ENCODE assay signal across 16 cellular contexts in the genomic region with DNA sequence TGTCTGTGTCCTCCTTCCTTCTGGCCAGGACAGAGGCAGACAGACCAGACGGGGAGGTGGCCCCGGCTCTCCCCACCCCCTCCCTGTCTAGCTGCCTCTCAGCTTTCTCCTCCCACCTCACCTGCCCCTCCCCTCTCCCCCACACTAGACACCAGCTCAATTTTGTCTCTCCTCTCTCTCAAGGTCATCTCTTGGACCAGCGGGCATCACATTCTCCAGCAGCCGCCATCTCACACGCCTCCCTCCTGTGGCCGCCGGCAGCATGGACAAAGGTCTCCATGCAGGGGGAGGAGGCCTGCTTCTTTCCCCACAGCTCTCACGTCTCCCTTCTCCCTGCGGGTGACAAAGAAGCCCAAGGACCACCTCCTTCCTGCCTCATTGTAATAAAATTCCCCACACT. TPM values are rescaled to one million over a fixed set of nuclear protein-coding genes. Genes with fewer than 3 reads are reported as not detected.
A peak's percentile ranks its signal among the peaks of the same experiment; 100 is the strongest.
DNase-seq lines count a peak whose midpoint lies in the region; ATAC-seq, FAIRE-seq and TF ChIP-seq lines count a peak whose summit lies in the region.
"Had no signal": no experiment of that assay in that cellular context is flagged by ENCODE, and none has a peak within 500 bp of the region (broad histone marks: within the 10 kb centered on the region; RNA-seq: fewer than 3 reads in every experiment).

No MANE protein-coding gene starts in this region.

- TF ChIP-seq POLR2A in K562 (conservative IDR thresholded peaks at IDR 0.05), result no peak

- CTCF ChIA-PET in K562 (lab: Yijun Ruan, JAX; ENCODE audit: low intra/inter-chr PET ratio), result no interaction called here
- CTCF ChIA-PET in HEK293T (lab: Yijun Ruan, JAX), result interaction anchor here (0.7 to 1.0 kb wide), 2 partner anchors 83 to 93 kb away, joined by 3 read pairs; no protein-coding TSS in a partner anchor

- BruUV-seq in K562 (replicated peaks; lab: Mats Ljungman, UMichigan), result no TSS peak

- H4K20me1 ChIP-seq in K562 (replicated peaks; ENCODE audit: control insufficient read depth, insufficient read depth, low read length) (peaks cover 2% of the 10 kb centered on the region; the same call in 1 of the 2 replicates), hepatocyte (ENCODE audit: insufficient read depth, poor library complexity, severe bottlenecking) (no peaks in the 10 kb centered on the region)
- H4K20me1 ChIP-seq: BLaER1 had no signal

- no peaks in the 10 kb centered on the region for H3K9me2 ChIP-seq in hepatocyte (replicated peaks; ENCODE audit: insufficient read depth)

- WGBS in K562 (ENCODE audit: insufficient coverage, low coverage, missing lambda C conversion rate), result 5% methylated on average over 8 of the region's 9 CpGs
- WGBS in hepatocyte (ENCODE audit: low lambda C conversion rate, missing lambda C conversion rate), result 76% methylated on average over 8 of the region's 9 CpGs

- H3K9me1 ChIP-seq in K562 (ENCODE audit: control insufficient read depth, insufficient read depth, low read length), result no peaks in the 10 kb centered on the region

- TF ChIP-seq EP300 in K562 (IDR thresholded peaks at IDR 0.05; ENCODE audit: low read length), result no peak

- peak; percentile 46 for ATAC-seq in K562
- no peak for ATAC-seq in HG03442 (IDR thresholded peaks at IDR 0.05; ENCODE audit: unreplicated experiment)
- ATAC-seq: HCT116 had no signal

- no peak overlapping the region for H3K27ac ChIP-seq in K562 (ENCODE audit: extremely low read depth, low read depth, low read length)
- peak overlapping the region; percentile 55 for H3K27ac ChIP-seq in hepatocyte
- H3K27ac ChIP-seq: BLaER1 had no signal

- H3K4me2 ChIP-seq in K562 (ENCODE audit: insufficient read depth, low read length) (no peak overlapping the region), hepatocyte (no peak overlapping the region)
- H3K4me2 ChIP-seq: BLaER1 had no signal

- H3K27me3 ChIP-seq in K562 (ENCODE audit: control insufficient read depth in 2 of 2, insufficient read depth in 2 of 2, low read length in 2 of 2), result peaks cover 39 to 67% of the 10 kb centered on the region in 2 experiments
- H3K27me3 ChIP-seq in hepatocyte, result no peaks in the 10 kb centered on the region
- H3K27me3 ChIP-seq: adrenal gland, BLaER1 had no signal

- TF ChIP-seq CTCF in K562 (IDR thresholded peaks at IDR 0.05 in 2 of 3, conservative IDR thresholded peaks at IDR 0.05 in 1 of 3; ENCODE audit: insufficient read depth in 2 of 3, low read depth in 1 of 3, low read length in 3 of 3) (0 out of 6 replicates have a peak, but pooled peaks of 1 of the 3 experiments have one; percentile 19), hepatocyte (IDR thresholded peaks at IDR 0.05; ENCODE audit: poor library complexity) (no peak), GM13977 (IDR thresholded peaks at IDR 0.05; ENCODE audit: extremely low read depth, insufficient read depth, missing control alignments) (no peak)

- in situ Hi-C loops in K562 (cut with MboI) (loop anchor here (5.0 kb wide), 1 partner anchor 194 kb away; no protein-coding TSS in a partner anchor), GM13977 (cut with MboI; ENCODE audit: low pct_unique_long_range_greater_than_20kb, low sequenced_read_pairs, unreplicated experiment) (loop anchor here (10.0 kb wide), 1 partner anchor 196 kb away; no protein-coding TSS in a partner anchor)

- H3K9me3 ChIP-seq in K562 (replicated peaks; ENCODE audit: control insufficient read depth, insufficient read depth, low read depth, low read length) (no peaks in the 10 kb centered on the region; the same call in 1 of the 2 replicates), hepatocyte (ENCODE audit: low read depth) (no peaks in the 10 kb centered on the region)
- H3K9me3 ChIP-seq: adrenal gland, BLaER1 had no signal

- H3K9ac ChIP-seq in K562 (ENCODE audit: insufficient read depth in 1 of 2, low read depth in 2 of 2, low read length in 2 of 2), result no peak overlapping the region
- H3K9ac ChIP-seq: BLaER1 had no signal

- H3K4me1 ChIP-seq in K562 (replicated peaks in 1 of 2; ENCODE audit: control insufficient read depth in 2 of 2, insufficient read depth in 2 of 2, low read length in 2 of 2), result no peaks in the 10 kb centered on the region
- H3K4me1 ChIP-seq in hepatocyte (ENCODE audit: insufficient read depth), result peaks cover 39% of the 10 kb centered on the region

- no peak overlapping the region for H3K4me3 ChIP-seq in K562
- no peak overlapping the region for H3K4me3 ChIP-seq in hepatocyte
- H3K4me3 ChIP-seq: adrenal gland, BLaER1 had no signal

- POLR2A ChIA-PET in K562 (lab: Yijun Ruan, JAX) (interaction anchor here (1.1 kb wide), 1 partner anchor 11 kb away, joined by 5 read pairs; no protein-coding TSS in a partner anchor), HEK293T (lab: Yijun Ruan, JAX) (interaction anchor here (1.0 kb wide), 1 partner anchor 118 kb away, joined by 3 read pairs; the partner anchor contains the start of gene ATP2B4)

- no peaks in the 10 kb centered on the region for H3K36me3 ChIP-seq in K562 (ENCODE audit: control insufficient read depth, insufficient read depth, low read length)
- H3K36me3 ChIP-seq in hepatocyte (replicated peaks; ENCODE audit: insufficient read depth, low read depth), result no peaks in the 10 kb centered on the region
- H3K36me3 ChIP-seq: adrenal gland, BLaER1 had no signal

- intact Hi-C loops in K562 (cut with micrococcal nuclease), result loop anchor here (5.0 kb wide), 1 partner anchor 619 kb away; no protein-coding TSS in a partner anchor

- H3K79me2 ChIP-seq in K562 (ENCODE audit: control insufficient read depth, insufficient read depth, low read length), result no peaks in the 10 kb centered on the region
- H3K79me2 ChIP-seq in hepatocyte, result no peaks in the 10 kb centered on the region

- FAIRE-seq in K562 (lab: Jason Lieb, UNC), result no peak
- FAIRE-seq: frontal cortex, GM12892 had no signal

- H2AFZ ChIP-seq in K562 (ENCODE audit: low read depth, low read length), result no peak overlapping the region
- H2AFZ ChIP-seq in hepatocyte, result no peak overlapping the region

- peak; percentile 59 for DNase-seq in HuH-7 (ENCODE audit: low spot score)
- peak in 2 of 4 experiments; percentile 32 to 38 for DNase-seq in K562 (ENCODE audit: extremely low read depth in 1 of 4, low spot score in 3 of 4)
- peak; percentile 67 for DNase-seq in hepatocyte (ENCODE audit: low spot score)
- peak; percentile 78 for DNase-seq in retina
- no peak for DNase-seq in SKM-1 (lab: John Stamatoyannopoulos, UW; ENCODE audit: unreplicated experiment)
- no peak for DNase-seq in HEK293T (ENCODE audit: extremely low spot score)
- no peak for DNase-seq in GM13977 (ENCODE audit: low spot score)
- DNase-seq: DND-41, NCI-H1417 treated with DMSO at 0.1 percent for 48 hours had no signal

- TF ChIP-seq RAD21 in K562 (CRISPR knock-in tag; conservative IDR thresholded peaks at IDR 0.05 in 1 of 2, IDR thresholded peaks at IDR 0.05 in 1 of 2), result no peak

TF ChIP-seq in K562, 482 proteins besides CTCF, POLR2A, EP300 and RAD21 (continues in another document):
- TF ChIP-seq ZNF354B (CRISPR knock-in tag; IDR thresholded peaks at IDR 0.05) (no peak), RBM22 (IDR thresholded peaks at IDR 0.05; ENCODE audit: low read depth, low read length, poor library complexity, severe bottlenecking) (no peak), ELF2 (CRISPR knock-in tag; IDR thresholded peaks at IDR 0.05) (no peak)

TF ChIP-seq in HEK293T, 16 proteins besides CTCF, POLR2A, EP300 and RAD21:
- TF ChIP-seq LEF1 (IDR thresholded peaks at IDR 0.05; ENCODE audit: borderline replicate concordance) (no peak), CTBP1 (IDR thresholded peaks at IDR 0.05; ENCODE audit: borderline replicate concordance) (no peak), ELF4 (IDR thresholded peaks at IDR 0.05) (no peak), L3MBTL2 (conservative IDR thresholded peaks at IDR 0.05) (no peak), FOXA1 (IDR thresholded peaks at IDR 0.05) (no peak), SUZ12 (IDR thresholded peaks at IDR 0.05) (no peak)

RNA-seq across cellular contexts. Expression of gene OPTC, which starts 14.5 kb away (rescaled TPM):
- not detected in 2 replicates for total RNA-seq in K562 (2011; cell fraction: chromatin; rRNA removed; ENCODE audit: low replicate concordance)
- total RNA-seq in K562 (2011; cell fraction: nucleolus; rRNA removed), result not detected in 2 replicates
- not detected in 2 replicates for total RNA-seq in K562 (2011; cell fraction: nucleoplasm; rRNA removed)
- total RNA-seq in K562 (2014; rRNA removed) (not detected in 2 replicates), K562 (2014; rRNA removed; fragmentation: Illumina TruSeq; extraction: Trizol) (not detected in 2 replicates), K562 (2015; rRNA removed; fragmentation: Illumina TruSeq; extraction: Trizol) (not detected in 2 replicates), K562 (2021) (not detected in 2 replicates), hepatocyte (not detected in 2 replicates)
- polyA plus RNA-seq in K562 (2011; rRNA removed) (not detected in 2 replicates), K562 (2014; fragmentation: Illumina TruSeq; extraction: Trizol) (not detected in 2 replicates), K562 (2014; fragmentation: Nextera tagmentation; extraction: Ambion mirVana) (not detected), K562 (2014; rRNA removed) (not detected in 2 replicates), hepatocyte (0.28 TPM in 1 of 2 replicates, not detected in the other)
- polyA plus RNA-seq in K562 (2011; cell fraction: cytosol; rRNA removed), result not detected in 2 replicates
- not detected in 2 replicates for polyA plus RNA-seq in K562 (2011; cell fraction: nucleus; rRNA removed)
- not detected in 2 replicates for polyA plus RNA-seq in K562 (2012)
- not detected in 2 replicates for polyA minus RNA-seq in K562 (2011; rRNA and poly(A)+ RNA removed)
- polyA minus RNA-seq in K562 (2011; cell fraction: cytosol; rRNA and poly(A)+ RNA removed), result not detected in 2 replicates
- not detected in 2 replicates for polyA minus RNA-seq in K562 (2011; cell fraction: nucleus; rRNA and poly(A)+ RNA removed)
- total RNA-seq: adrenal gland, frontal cortex, omental fat pad had no signal

RNA-seq across cellular contexts. Expression of gene PRELP, which starts 32.9 kb away (rescaled TPM):
- total RNA-seq in K562 (2011; cell fraction: chromatin; rRNA removed; ENCODE audit: low replicate concordance), result not detected in 2 replicates
- not detected in 2 replicates for total RNA-seq in K562 (2011; cell fraction: nucleolus; rRNA removed)
- not detected in 2 replicates for total RNA-seq in K562 (2011; cell fraction: nucleoplasm; rRNA removed)
- not detected in 2 replicates for total RNA-seq in K562 (2014; rRNA removed)
- not detected in 2 replicates for total RNA-seq in K562 (2014; rRNA removed; fragmentation: Illumina TruSeq; extraction: Trizol)
- not detected in 2 replicates for total RNA-seq in K562 (2015; rRNA removed; fragmentation: Illumina TruSeq; extraction: Trizol)
- 0.02 and 0.04 TPM in 2 replicates for total RNA-seq in K562 (2021)
- polyA plus RNA-seq in K562 (2011; rRNA removed), result not detected in 2 replicates
- polyA plus RNA-seq in K562 (2011; cell fraction: cytosol; rRNA removed), result not detected in 2 replicates
- polyA plus RNA-seq in K562 (2011; cell fraction: nucleus; rRNA removed), result not detected in 2 replicates
- not detected in 2 replicates for polyA plus RNA-seq in K562 (2012)
- not detected in 2 replicates for polyA plus RNA-seq in K562 (2014; fragmentation: Illumina TruSeq; extraction: Trizol)
- polyA plus RNA-seq in K562 (2014; fragmentation: Nextera tagmentation; extraction: Ambion mirVana), result not detected
- not detected in 2 replicates for polyA plus RNA-seq in K562 (2014; rRNA removed)
- polyA minus RNA-seq in K562 (2011; rRNA and poly(A)+ RNA removed), result not detected in 2 replicates
- not detected in 2 replicates for polyA minus RNA-seq in K562 (2011; cell fraction: cytosol; rRNA and poly(A)+ RNA removed)
- not detected in 2 replicates for polyA minus RNA-seq in K562 (2011; cell fraction: nucleus; rRNA and poly(A)+ RNA removed)
- total RNA-seq in hepatocyte, result 0.83 and 0.84 TPM in 2 replicates
- 8.7 and 10.8 TPM in 2 replicates for polyA plus RNA-seq in hepatocyte

Comparison
In these comparisons a context has a peak if more than half of its experiments do, and no peak if none do; other contexts are left out.
1. DNase-seq: peak in HuH-7 (single experiment), hepatocyte (single experiment) and retina (single experiment); none in SKM-1 (single experiment), HEK293T (single experiment) and GM13977 (single experiment).